Comparison of ENCODE assay signal across 26 cellular contexts in the genomic region with DNA sequence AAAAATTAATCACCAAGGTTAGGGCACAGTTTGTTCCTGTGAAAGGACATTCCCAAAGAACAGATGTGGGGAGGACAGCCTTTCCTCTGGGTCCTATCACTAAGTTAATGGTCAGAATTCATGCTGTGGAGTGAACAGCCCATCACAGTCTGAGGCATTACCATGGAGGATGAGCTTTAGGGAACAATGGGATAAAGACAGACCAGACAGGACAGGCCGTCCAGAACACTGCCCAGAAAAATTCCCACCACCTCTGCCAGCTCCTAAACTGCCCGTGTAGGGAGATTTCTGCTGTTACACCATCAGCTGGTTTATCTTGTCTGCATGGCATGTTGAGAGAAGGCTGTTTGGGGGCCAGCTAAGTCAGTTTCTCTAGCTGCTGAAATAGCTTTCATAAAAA. TPM values are rescaled to one million over a fixed set of nuclear protein-coding genes. Genes with fewer than 3 reads are reported as not detected.
"Had no signal": no experiment of that assay in that cellular context is flagged by ENCODE, and none has a peak within 500 bp of the region (broad histone marks: within the 10 kb centered on the region; RNA-seq: fewer than 3 reads in every experiment).

No MANE protein-coding gene starts in this region.

- H3K9me3 ChIP-seq: pancreas, prostate gland, uterus had no signal

- H3K79me2 ChIP-seq: hepatocyte had no signal

- H3K4me3 ChIP-seq: hepatocyte, pancreas, prostate gland, uterus had no signal

- ATAC-seq: activated CD4-positive, alpha-beta T cell treated with anti-CD3 and anti-CD28 coated beads for 36 hours; activated CD8-positive, alpha-beta memory T cell treated with anti-CD3 and anti-CD28 coated beads, Interleukin-2, amount 10 ng/mL, durations not matched to agents 7 days and 5 days; activated CD8-positive, alpha-beta T cell treated with anti-CD3 and anti-CD28 coated beads, Interleukin-2, amount 10 ng/mL, durations not matched to agents 7 days and 5 days; effector memory CD8-positive, alpha-beta T cell; naive thymus-derived CD8-positive, alpha-beta T cell; pancreas; stimulated activated effector memory CD8-positive, alpha-beta T cell treated with anti-CD3 and anti-CD28 coated beads, Interleukin-12 subunit alpha, Interleukin-12 subunit beta, amount 100 ng/mL, for 72 hours had no signal

- H3K36me3 ChIP-seq: pancreas, prostate gland, uterus had no signal

- H3K4me2 ChIP-seq: hepatocyte had no signal

- DNase-seq: activated CD4-positive, alpha-beta T cell treated with anti-CD3 and anti-CD28 coated beads for 36 hours; activated CD4-positive, CD25-positive, alpha-beta regulatory T cell; activated CD8-positive, alpha-beta memory T cell treated with anti-CD3 and anti-CD28 coated beads, Interleukin-2, amount 10 ng/mL, durations not matched to agents 7 days and 5 days; activated CD8-positive, alpha-beta T cell treated with anti-CD3 and anti-CD28 coated beads, Interleukin-2, amount 10 ng/mL, durations not matched to agents 7 days and 5 days; activated naive CD4-positive, alpha-beta T cell; activated T-cell treated with anti-CD3 and anti-CD28 coated beads, Interleukin-2, amount 50 U/mL, for 48 hours; aorta; caudate nucleus; cortex of kidney; effector memory CD8-positive, alpha-beta T cell; foreskin fibroblast; islet precursor cell; naive thymus-derived CD8-positive, alpha-beta T cell; nucleus accumbens; pancreas; stimulated activated CD4-positive, alpha-beta T cell treated with anti-CD3 and anti-CD28 coated beads, Interleukin-12 subunit alpha, Interleukin-12 subunit beta, amount 100 ng/mL, for 4 hours; stimulated activated CD4-positive, alpha-beta T cell treated with anti-CD3 and anti-CD28 coated beads, Interleukin-4, amount 100 ng/mL, for 1 hour; T-helper 1 cell; uterus had no signal

- H3K27ac ChIP-seq: pancreas, prostate gland, uterus had no signal

- H2AFZ ChIP-seq: hepatocyte had no signal

- H3K27me3 ChIP-seq: hepatocyte, pancreas, uterus had no signal

RNA-seq across cellular contexts. Expression of a gene that starts 49.6 kb away (rescaled TPM):
- total RNA-seq: hepatocyte, mesothelial cell of epicardium, neural crest cell, prostate gland, uterus had no signal
- polyA plus RNA-seq: adipose tissue, aorta, esophagus, hepatocyte, pancreas had no signal
